24 cellular contexts compared by ENCODE assay signal in the genomic region with DNA sequence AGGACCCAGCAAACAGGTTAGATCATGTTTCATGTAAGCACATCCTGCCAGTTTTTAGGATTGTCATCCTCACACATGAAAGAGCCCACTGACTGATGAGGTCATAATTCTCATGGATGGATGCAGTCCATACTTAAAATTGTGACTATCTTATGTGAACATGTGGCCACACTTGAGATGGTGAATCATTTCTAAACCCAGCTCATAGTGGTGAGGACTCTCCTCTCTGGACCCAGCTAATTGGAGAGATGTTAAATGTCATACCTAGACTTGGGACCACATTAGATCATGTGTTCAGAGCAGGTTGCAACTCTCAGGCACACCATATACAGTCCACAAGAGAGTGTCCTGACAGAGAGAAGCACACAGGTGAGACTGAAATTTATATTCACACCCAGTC. TPM values are rescaled to one million over a fixed set of nuclear protein-coding genes. Genes with fewer than 3 reads are reported as not detected.
A peak's percentile ranks its signal among the peaks of the same experiment; 100 is the strongest.
DNase-seq lines count a peak whose midpoint lies in the region; ATAC-seq, FAIRE-seq and TF ChIP-seq lines count a peak whose summit lies in the region.
"Had no signal": no experiment of that assay in that cellular context is flagged by ENCODE, and none has a peak within 500 bp of the region (broad histone marks: within the 10 kb centered on the region; RNA-seq: fewer than 3 reads in every experiment).

No MANE protein-coding gene starts in this region.

- no peak for TF ChIP-seq POLR2A in K562 (conservative IDR thresholded peaks at IDR 0.05)

- H3K79me1 ChIP-seq in neuronal stem cell (ENCODE audit: low read depth, low read length): no peaks in the 10 kb centered on the region

- peak; percentile 56 for DNase-seq in DMS53 (lab: John Stamatoyannopoulos, UW)
- DNase-seq in DMS53 treated with DMSO at 0.1 percent for 48 hours (lab: John Stamatoyannopoulos, UW; ENCODE audit: unreplicated experiment): no peak
- peak; percentile 6 for DNase-seq in GM06990 (ENCODE audit: extremely low read depth, insufficient read length)
- DNase-seq in K562 (ENCODE audit: extremely low read depth in 1 of 4, low spot score in 3 of 4): no peak
- no peak for DNase-seq in neuronal stem cell (ENCODE audit: low spot score)
- DNase-seq in effector memory CD4-positive, alpha-beta T cell: no peak
- DNase-seq in SW 1271 (lab: John Stamatoyannopoulos, UW): no peak
- DNase-seq: activated gamma-delta T cell, amygdala, COR-L47, dorsolateral prefrontal cortex, foreskin fibroblast, KG1, MV-4-11, NCI-H1694 treated with DMSO at 0.1 percent for 48 hours, NCI-H446 treated with DMSO at 0.1 percent for 48 hours, SK-N-SH, T-helper 9 cell had no signal

- no peak overlapping the region for H2BK15ac ChIP-seq in neuronal stem cell (ENCODE audit: low read length)

- no peaks in the 10 kb centered on the region for H4K20me1 ChIP-seq in K562 (replicated peaks; ENCODE audit: control insufficient read depth, insufficient read depth, low read length)

- intact Hi-C loops in K562 (cut with micrococcal nuclease): no loop called here

- no peak overlapping the region for H3K9ac ChIP-seq in K562 (ENCODE audit: insufficient read depth in 1 of 2, low read depth in 2 of 2, low read length in 2 of 2)
- H3K9ac ChIP-seq in neuronal stem cell (ENCODE audit: low read depth, low read length, poor library complexity): no peak overlapping the region
- H3K9ac ChIP-seq: SK-N-SH had no signal

- H3K23ac ChIP-seq in neuronal stem cell (ENCODE audit: low read depth, low read length, poor library complexity): no peak overlapping the region

- no peaks in the 10 kb centered on the region; the same call in 1 of the 2 replicates for H3K36me3 ChIP-seq in GM06990 (ENCODE audit: control insufficient read depth, insufficient read depth, low read length)
- H3K36me3 ChIP-seq in K562 (ENCODE audit: control insufficient read depth, insufficient read depth, low read length): peaks cover 11% of the 10 kb centered on the region; the same call in 2 of the 3 replicates
- peaks cover 40 to 96% of the 10 kb centered on the region in 2 donors for H3K36me3 ChIP-seq in neuronal stem cell (replicated peaks in 1 of 2; ENCODE audit: control insufficient read depth in 2 of 2, insufficient read depth in 2 of 2, low read length in 2 of 2)
- H3K36me3 ChIP-seq in effector memory CD4-positive, alpha-beta T cell (ENCODE audit: control insufficient read depth, insufficient read depth, low read length): peaks cover under 1% of the 10 kb centered on the region

- no peak overlapping the region for H2AFZ ChIP-seq in K562 (ENCODE audit: low read depth, low read length)
- H2AFZ ChIP-seq in neuronal stem cell (ENCODE audit: low read length): no peak overlapping the region

- no peak overlapping the region for H3K4ac ChIP-seq in neuronal stem cell (ENCODE audit: low read length)

- H3K27ac ChIP-seq in K562 (ENCODE audit: extremely low read depth, low read depth, low read length): no peak overlapping the region
- H3K27ac ChIP-seq in neuronal stem cell (replicated peaks; ENCODE audit: low read length): no peak overlapping the region
- no peak overlapping the region for H3K27ac ChIP-seq in effector memory CD4-positive, alpha-beta T cell (ENCODE audit: insufficient read depth, low read length, poor library complexity, severe bottlenecking)
- H3K27ac ChIP-seq: 22Rv1, cardiac muscle cell, dorsolateral prefrontal cortex had no signal

- H3K4me1 ChIP-seq in K562 (replicated peaks in 1 of 2; ENCODE audit: control insufficient read depth in 2 of 2, insufficient read depth in 2 of 2, low read length in 2 of 2) (no peaks in the 10 kb centered on the region), neuronal stem cell (ENCODE audit: control insufficient read depth in 2 of 2, insufficient read depth in 1 of 2, low read depth in 1 of 2, low read length in 2 of 2) (no peaks in the 10 kb centered on the region)
- H3K4me1 ChIP-seq in effector memory CD4-positive, alpha-beta T cell (ENCODE audit: control insufficient read depth, insufficient read depth, low read length, poor library complexity, severe bottlenecking): no peaks in the 10 kb centered on the region

- in situ Hi-C loops in K562 (cut with MboI): no loop called here

- no peak for FAIRE-seq in K562 (lab: Jason Lieb, UNC)
- FAIRE-seq: H1, urothelium cell line had no signal

- TF ChIP-seq EP300 in K562 (IDR thresholded peaks at IDR 0.05; ENCODE audit: low read length): no peak

- H2BK120ac ChIP-seq in neuronal stem cell (ENCODE audit: low read depth, low read length): no peak overlapping the region

- no TSS peak for BruUV-seq in K562 (replicated peaks; lab: Mats Ljungman, UMichigan)

- H4K91ac ChIP-seq in neuronal stem cell (ENCODE audit: low read depth, low read length, poor library complexity): no peak overlapping the region

- no peak overlapping the region for H2AK5ac ChIP-seq in neuronal stem cell (ENCODE audit: low read depth, low read length)

- H3K9me3 ChIP-seq in K562 (replicated peaks; ENCODE audit: control insufficient read depth, insufficient read depth, low read depth, low read length) (no peaks in the 10 kb centered on the region), neuronal stem cell (replicated peaks in 1 of 2; ENCODE audit: control insufficient read depth in 2 of 2, insufficient read depth in 1 of 2, low read depth in 1 of 2, low read length in 2 of 2) (no peaks in the 10 kb centered on the region)
- H3K9me3 ChIP-seq in effector memory CD4-positive, alpha-beta T cell (ENCODE audit: control insufficient read depth, low read length): no peaks in the 10 kb centered on the region
- H3K9me3 ChIP-seq: SK-N-SH had no signal

- H3K9me1 ChIP-seq in K562 (ENCODE audit: control insufficient read depth, insufficient read depth, low read length): no peaks in the 10 kb centered on the region

- H4K8ac ChIP-seq in neuronal stem cell (ENCODE audit: low read depth, low read length): no peak overlapping the region

- TF ChIP-seq CTCF in GM06990 (IDR thresholded peaks at IDR 0.05; ENCODE audit: insufficient read depth, low read length, poor library complexity, severe bottlenecking) (no peak), K562 (IDR thresholded peaks at IDR 0.05 in 2 of 3, conservative IDR thresholded peaks at IDR 0.05 in 1 of 3; ENCODE audit: insufficient read depth in 2 of 3, low read depth in 1 of 3, low read length in 3 of 3) (no peak)

- H3K4me3 ChIP-seq in GM06990 (replicated peaks; ENCODE audit: low read depth, low read length) (no peak overlapping the region), K562 (no peak overlapping the region), neuronal stem cell (ENCODE audit: low read length in 2 of 2) (no peak overlapping the region)
- H3K4me3 ChIP-seq in effector memory CD4-positive, alpha-beta T cell (ENCODE audit: insufficient read depth, low read depth, low read length, poor library complexity, severe bottlenecking): no peak overlapping the region
- H3K4me3 ChIP-seq: cardiac muscle cell, dorsolateral prefrontal cortex had no signal

- H3K27me3 ChIP-seq in GM06990 (replicated peaks; ENCODE audit: control insufficient read depth, insufficient read depth, low read length) (no peaks in the 10 kb centered on the region), K562 (ENCODE audit: control insufficient read depth in 2 of 2, insufficient read depth in 2 of 2, low read length in 2 of 2) (no peaks in the 10 kb centered on the region), neuronal stem cell (ENCODE audit: control insufficient read depth in 3 of 3, insufficient read depth in 3 of 3, low read depth in 1 of 3, low read length in 3 of 3) (no peaks in the 10 kb centered on the region)
- H3K27me3 ChIP-seq in effector memory CD4-positive, alpha-beta T cell (replicated peaks; ENCODE audit: control insufficient read depth, insufficient read depth, low read length, poor library complexity, severe bottlenecking): no peaks in the 10 kb centered on the region
- H3K27me3 ChIP-seq: cardiac muscle cell, dorsolateral prefrontal cortex had no signal

- TF ChIP-seq RAD21 in K562 (CRISPR knock-in tag; conservative IDR thresholded peaks at IDR 0.05 in 1 of 2, IDR thresholded peaks at IDR 0.05 in 1 of 2): no peak

- no peak overlapping the region for H3K18ac ChIP-seq in neuronal stem cell (ENCODE audit: low read length)

- H2BK5ac ChIP-seq in neuronal stem cell (ENCODE audit: low read length): no peak overlapping the region

- POLR2A ChIA-PET in K562 (lab: Yijun Ruan, JAX): no interaction called here

- no peak overlapping the region for H2BK12ac ChIP-seq in neuronal stem cell (ENCODE audit: low read length)

- ATAC-seq in HG03354 (IDR thresholded peaks at IDR 0.05; ENCODE audit: poor library complexity, severe bottlenecking, unreplicated experiment) (peak; percentile 47), K562 (no peak)
- ATAC-seq: Panc1 had no signal

- H3K14ac ChIP-seq in neuronal stem cell (ENCODE audit: low read length): no peak overlapping the region

- CTCF ChIA-PET in K562 (lab: Yijun Ruan, JAX; ENCODE audit: low intra/inter-chr PET ratio): no interaction called here

- no peak overlapping the region for H3K4me2 ChIP-seq in K562 (ENCODE audit: insufficient read depth, low read length)
- no peak overlapping the region for H3K4me2 ChIP-seq in neuronal stem cell (ENCODE audit: insufficient read depth, low read length, poor library complexity, severe bottlenecking)
- H3K4me2 ChIP-seq: SK-N-SH had no signal

- H3K79me2 ChIP-seq in K562 (ENCODE audit: control insufficient read depth, insufficient read depth, low read length): no peaks in the 10 kb centered on the region

TF ChIP-seq in K562, 482 proteins besides CTCF, POLR2A, EP300 and RAD21 (continues in another document):
- no peak for TF ChIP-seq NFYB (IDR thresholded peaks at IDR 0.05; ENCODE audit: extremely low read depth, insufficient read length)
- TF ChIP-seq CBX2 (IDR thresholded peaks at IDR 0.05; ENCODE audit: insufficient read depth, low read length, poor library complexity, severe bottlenecking): no peak

RNA-seq across cellular contexts. Expression of gene ZNF254, which starts 24.8 kb away (rescaled TPM):
- 17.9 and 39.8 TPM in 2 replicates for total RNA-seq in K562 (2011; cell fraction: chromatin; rRNA removed; ENCODE audit: low replicate concordance)
- total RNA-seq in K562 (2011; cell fraction: nucleolus; rRNA removed): 18.7 and 22.0 TPM in 2 replicates
- total RNA-seq in K562 (2011; cell fraction: nucleoplasm; rRNA removed): 23.2 and 33.5 TPM in 2 replicates
- total RNA-seq in K562 (2014; rRNA removed): 10.8 and 11.9 TPM in 2 replicates
- 22.1 and 24.9 TPM in 2 replicates for total RNA-seq in K562 (2014; rRNA removed; fragmentation: Illumina TruSeq; extraction: Trizol)
- 19.0 and 21.2 TPM in 2 replicates for total RNA-seq in K562 (2015; rRNA removed; fragmentation: Illumina TruSeq; extraction: Trizol)
- total RNA-seq in K562 (2021): 14.2 and 14.5 TPM in 2 replicates
- polyA plus RNA-seq in K562 (2011; rRNA removed): 11.2 and 14.2 TPM in 2 replicates
- polyA plus RNA-seq in K562 (2011; cell fraction: cytosol; rRNA removed): 4.7 and 7.5 TPM in 2 replicates
- 7.2 and 8.7 TPM in 2 replicates for polyA plus RNA-seq in K562 (2011; cell fraction: nucleus; rRNA removed)
- 7.3 and 8.1 TPM in 2 replicates for polyA plus RNA-seq in K562 (2012)
- 14.1 and 15.3 TPM in 2 replicates for polyA plus RNA-seq in K562 (2014; fragmentation: Illumina TruSeq; extraction: Trizol)
- polyA plus RNA-seq in K562 (2014; fragmentation: Nextera tagmentation; extraction: Ambion mirVana): 10 to 100 TPM; 10.7 to 13.8 TPM
- 9.0 and 10.9 TPM in 2 replicates for polyA plus RNA-seq in K562 (2014; rRNA removed)
- 24.0 and 25.2 TPM in 2 replicates for polyA minus RNA-seq in K562 (2011; rRNA and poly(A)+ RNA removed)
- polyA minus RNA-seq in K562 (2011; cell fraction: cytosol; rRNA and poly(A)+ RNA removed): 15.5 and 19.7 TPM in 2 replicates
- polyA minus RNA-seq in K562 (2011; cell fraction: nucleus; rRNA and poly(A)+ RNA removed): 18.4 and 21.9 TPM in 2 replicates
- polyA plus RNA-seq in neuronal stem cell (2013, experiment 1 of 2): 37.5 TPM
- polyA plus RNA-seq in neuronal stem cell (2013, experiment 2 of 2): 38.7 TPM

Comparison
In these comparisons a context has a peak if more than half of its experiments do, and no peak if none do; other contexts are left out.
1. DNase-seq: peak in DMS53 (single experiment) and GM06990 (single experiment); none in DMS53 treated with DMSO at 0.1 percent for 48 hours (single experiment), K562 (0 of 4), neuronal stem cell (single experiment), effector memory CD4-positive, alpha-beta T cell (0 of 3) and SW 1271 (0 of 2).